1 cellular context compared by ENCODE assay signal in the genomic region with DNA sequence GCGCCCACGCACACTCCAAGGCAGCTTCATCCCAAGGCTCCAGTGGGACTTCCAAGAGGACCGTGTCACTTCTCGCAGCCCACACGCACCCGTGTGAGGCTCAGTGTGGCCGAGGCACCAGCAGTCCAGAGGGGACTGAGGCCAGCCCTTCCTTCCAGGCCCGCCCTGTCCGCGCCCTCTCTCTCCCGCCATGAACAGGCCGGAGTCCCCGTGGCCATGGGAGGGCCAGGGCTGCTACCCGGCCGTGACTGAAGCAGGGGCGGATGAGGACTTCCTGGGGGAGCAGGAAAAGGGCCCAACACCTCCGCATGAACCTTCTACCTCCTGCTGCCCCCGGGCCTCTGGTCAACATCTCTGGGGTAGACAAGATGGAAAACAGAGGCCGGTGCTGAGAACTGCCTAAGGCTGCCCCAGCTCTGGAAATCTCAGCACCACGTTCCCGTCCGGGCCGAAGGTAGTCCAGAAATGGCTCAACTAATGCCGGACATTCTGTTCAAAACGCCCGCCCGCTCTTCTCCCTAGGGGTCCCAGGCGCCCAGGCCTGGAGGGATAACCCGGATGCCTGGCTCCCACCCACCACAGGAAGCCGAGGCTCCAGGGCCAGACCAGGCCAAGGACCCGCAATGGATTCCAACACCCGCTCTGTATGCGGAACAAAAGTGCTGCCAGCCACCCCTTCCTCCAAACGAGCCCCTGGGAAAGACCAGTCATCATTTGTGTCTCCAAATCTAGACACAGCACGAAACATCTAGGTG.
TF ChIP-seq lines count a peak whose summit lies in the region.

No MANE protein-coding gene starts in this region.

TF ChIP-seq in HCT116, 20 proteins besides CTCF, POLR2A, EP300 and RAD21 (continued from another document):
- TF ChIP-seq TCF7L2 (IDR thresholded peaks at IDR 0.05; ENCODE audit: borderline replicate concordance, extremely low read depth, insufficient read depth, insufficient read length): no peak
